Comparison of ENCODE assay signal across 13 cellular contexts in the genomic region with DNA sequence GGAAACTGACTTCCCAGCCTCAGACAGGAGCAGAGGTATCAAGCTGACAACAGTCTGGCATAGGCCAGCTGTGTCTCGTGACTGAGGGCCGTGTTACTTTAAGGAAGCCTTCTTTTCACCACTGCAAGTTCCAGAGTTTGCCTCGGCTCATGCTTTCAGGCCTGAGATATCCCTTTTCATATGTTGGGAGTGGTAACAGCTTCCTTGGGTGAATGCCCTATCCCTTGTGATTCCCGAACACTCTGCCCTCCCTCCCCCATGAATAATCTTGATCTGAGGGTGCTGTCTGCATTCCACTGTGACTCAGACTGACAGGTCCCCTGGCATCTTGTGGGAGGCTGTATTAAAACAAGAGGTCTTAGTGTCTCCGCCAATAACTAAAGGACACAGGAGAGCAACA. TPM values are rescaled to one million over a fixed set of nuclear protein-coding genes. Genes with fewer than 3 reads are reported as not detected.
DNase-seq lines count a peak whose midpoint lies in the region; ATAC-seq, FAIRE-seq and TF ChIP-seq lines count a peak whose summit lies in the region.
"Had no signal": no experiment of that assay in that cellular context is flagged by ENCODE, and none has a peak within 500 bp of the region (broad histone marks: within the 10 kb centered on the region; RNA-seq: fewer than 3 reads in every experiment).

No MANE protein-coding gene starts in this region.

- peak overlapping the region; percentile 24 for H3K4me2 ChIP-seq in keratinocyte (ENCODE audit: control insufficient read depth, extremely low read depth, insufficient read depth, low read depth, low read length)

- dilution Hi-C loops in keratinocyte (cut with MboI; ENCODE audit: extremely low pct_ligation_motif_present, low sequenced_read_pairs), result no loop called here

- no peak overlapping the region for H3K27ac Mint-ChIP-seq in stimulated activated naive CD8-positive, alpha-beta T cell treated with anti-CD3 and anti-CD28 coated beads, Interleukin-15, amount 100 ng/mL, for 72 hours
- H3K27ac Mint-ChIP-seq: activated naive CD8-positive, alpha-beta T cell treated with anti-CD3 and anti-CD28 coated beads for 36 hours had no signal

- FAIRE-seq in keratinocyte (lab: Jason Lieb, UNC), result peak; percentile 86
- FAIRE-seq: endothelial cell of umbilical vein had no signal

- H3K9ac ChIP-seq in keratinocyte (ENCODE audit: control insufficient read depth, extremely low read depth, insufficient read depth, low read length), result peak overlapping the region; percentile 1

- H3K27ac ChIP-seq in ACC112 (ENCODE audit: low read depth, low read length) (peak overlapping the region; percentile 4; the same call in 1 of the 2 replicates), keratinocyte (ENCODE audit: control insufficient read depth, insufficient read depth, low read length) (peak overlapping the region; percentile 22)

- H3K79me2 ChIP-seq in ACC112 (ENCODE audit: control insufficient read depth, insufficient read depth, low read length, unreplicated experiment), result no peaks in the 10 kb centered on the region
- H3K79me2 ChIP-seq in keratinocyte (ENCODE audit: control insufficient read depth, insufficient read depth, low read length), result no peaks in the 10 kb centered on the region

- H3K4me3 ChIP-seq in ACC112 (ENCODE audit: low read depth, low read length), result no peak overlapping the region
- no peak overlapping the region for H3K4me3 ChIP-seq in cardiac fibroblast (replicated peaks in 1 of 2; ENCODE audit: low read depth in 2 of 2, low read length in 2 of 2)
- no peak overlapping the region for H3K4me3 ChIP-seq in keratinocyte (ENCODE audit: control insufficient read depth in 2 of 3, extremely low read depth in 1 of 3, insufficient read depth in 2 of 3, low read depth in 1 of 3, low read length in 3 of 3)

- H3K4me3 Mint-ChIP-seq in stimulated activated naive CD8-positive, alpha-beta T cell treated with anti-CD3 and anti-CD28 coated beads, Interleukin-15, amount 100 ng/mL, for 72 hours, result no peak overlapping the region
- H3K4me3 Mint-ChIP-seq: activated naive CD8-positive, alpha-beta T cell treated with anti-CD3 and anti-CD28 coated beads for 36 hours had no signal

- H3K27me3 ChIP-seq in ACC112 (ENCODE audit: insufficient read depth, low read length) (no peaks in the 10 kb centered on the region), keratinocyte (ENCODE audit: control insufficient read depth, extremely low read depth, insufficient read depth, low read length) (no peaks in the 10 kb centered on the region)

- peaks cover 38% of the 10 kb centered on the region for H3K27me3 Mint-ChIP-seq in stimulated activated naive CD8-positive, alpha-beta T cell treated with anti-CD3 and anti-CD28 coated beads, Interleukin-15, amount 100 ng/mL, for 72 hours

- peak; percentile 16 for DNase-seq in HT-29 (ENCODE audit: low spot score)
- peak; percentile 58 to 74 for DNase-seq in cardiac fibroblast (ENCODE audit: low read depth in 2 of 2)
- peak; percentile 36 for DNase-seq in keratinocyte (ENCODE audit: low read depth, low spot score)
- no peak for DNase-seq in stimulated activated naive CD8-positive, alpha-beta T cell treated with anti-CD3 and anti-CD28 coated beads, Interleukin-15, amount 100 ng/mL, for 72 hours
- no peak for DNase-seq in T-helper 9 cell
- DNase-seq: activated CD4-positive, alpha-beta T cell treated with anti-CD3 and anti-CD28 coated beads, Interleukin-2, amount 50 U/mL, for 1 hour; activated naive CD8-positive, alpha-beta T cell treated with anti-CD3 and anti-CD28 coated beads for 36 hours; midbrain; SIG-M5 had no signal

- no peaks in the 10 kb centered on the region for H3K9me3 ChIP-seq in keratinocyte (ENCODE audit: control insufficient read depth, low read depth, low read length)

- H3K4me1 ChIP-seq in ACC112 (ENCODE audit: control insufficient read depth, insufficient read depth, low read length, unreplicated experiment) (peaks cover 41% of the 10 kb centered on the region), keratinocyte (ENCODE audit: control insufficient read depth, extremely low read depth, insufficient read depth, low read length) (peaks cover 19% of the 10 kb centered on the region)

- H3K36me3 ChIP-seq in ACC112 (ENCODE audit: insufficient read depth, low read length) (no peaks in the 10 kb centered on the region), keratinocyte (ENCODE audit: control insufficient read depth in 2 of 2, extremely low read depth in 1 of 2, insufficient read depth in 2 of 2, low read length in 2 of 2) (no peaks in the 10 kb centered on the region)

- H3K9me1 ChIP-seq in keratinocyte (ENCODE audit: control insufficient read depth, extremely low read depth, insufficient read depth, low read length), result no peaks in the 10 kb centered on the region

- no peaks in the 10 kb centered on the region for H4K20me1 ChIP-seq in keratinocyte (ENCODE audit: control insufficient read depth, extremely low read depth, insufficient read depth, low read length)

- no peak for ATAC-seq in stimulated activated naive CD8-positive, alpha-beta T cell treated with anti-CD3 and anti-CD28 coated beads, Interleukin-15, amount 100 ng/mL, for 72 hours
- ATAC-seq in HG03175 (IDR thresholded peaks at IDR 0.05; ENCODE audit: unreplicated experiment) (no peak), GM19463 (IDR thresholded peaks at IDR 0.05; ENCODE audit: unreplicated experiment) (no peak)

- H3K4me1 Mint-ChIP-seq in stimulated activated naive CD8-positive, alpha-beta T cell treated with anti-CD3 and anti-CD28 coated beads, Interleukin-15, amount 100 ng/mL, for 72 hours, result no peaks in the 10 kb centered on the region
- H3K4me1 Mint-ChIP-seq: activated naive CD8-positive, alpha-beta T cell treated with anti-CD3 and anti-CD28 coated beads for 36 hours had no signal

- H3K9me3 Mint-ChIP-seq in stimulated activated naive CD8-positive, alpha-beta T cell treated with anti-CD3 and anti-CD28 coated beads, Interleukin-15, amount 100 ng/mL, for 72 hours, result peaks cover 0 to 11% of the 10 kb centered on the region in 2 donors

- H2AFZ ChIP-seq in ACC112 (ENCODE audit: low read length, unreplicated experiment) (peak overlapping the region; percentile 47), keratinocyte (ENCODE audit: control insufficient read depth, low read length) (peak overlapping the region; percentile 86)

- TF ChIP-seq CTCF in cardiac fibroblast (IDR thresholded peaks at IDR 0.05; ENCODE audit: low read depth, low read length) (no peak), keratinocyte (optimal IDR thresholded peaks at IDR 0.05 in 1 of 3, IDR thresholded peaks at IDR 0.05 in 1 of 3, conservative IDR thresholded peaks at IDR 0.05 in 1 of 3; ENCODE audit: extremely low read depth in 1 of 3, insufficient read depth in 2 of 3, low read length in 3 of 3) (no peak)

RNA-seq across cellular contexts. Expression of gene ARL15, which starts 49.7 kb away (rescaled TPM):
- 20.8 and 27.9 TPM in 2 replicates for total RNA-seq in HT-29 (2014; rRNA removed; shearing (Covaris generic))
- 17.1 to 24.7 TPM (median 19.7 TPM) in 3 replicates for polyA plus RNA-seq in keratinocyte
- polyA plus RNA-seq in keratinocyte (2011; ENCODE audit: low read depth), result 1.9 TPM
- 13.7 and 17.9 TPM in 2 replicates for polyA plus RNA-seq in keratinocyte (2011; cell fraction: cytosol; rRNA removed)
- 12.2 and 15.1 TPM in 2 replicates for polyA plus RNA-seq in keratinocyte (2011; cell fraction: nucleus; rRNA removed)
- polyA plus RNA-seq in keratinocyte (2012; ENCODE audit: low replicate concordance), result 8.2 and 16.0 TPM in 2 replicates
- polyA minus RNA-seq in keratinocyte, result 20.1 to 59.1 TPM (median 50.1 TPM) in 3 replicates
- 10.7 TPM for polyA minus RNA-seq in keratinocyte (2011; cell fraction: cytosol; rRNA and poly(A)+ RNA removed)
- 43.6 and 84.3 TPM in 2 replicates for polyA minus RNA-seq in keratinocyte (2011; cell fraction: nucleus; rRNA and poly(A)+ RNA removed)

Comparison
In these comparisons a context has a peak if more than half of its experiments do, and no peak if none do; other contexts are left out.
1. DNase-seq: peak in HT-29 (single experiment), cardiac fibroblast (2 of 2) and keratinocyte (single experiment); none in stimulated activated naive CD8-positive, alpha-beta T cell treated with anti-CD3 and anti-CD28 coated beads, Interleukin-15, amount 100 ng/mL, for 72 hours (0 of 2) and T-helper 9 cell (single experiment).